8 cellular contexts compared by ENCODE assay signal in genomic region chr16:87636050-87636684, GRCh38. TPM values are rescaled to one million over a fixed set of nuclear protein-coding genes. Genes with fewer than 3 reads are reported as not detected.
DNase-seq lines count a peak whose midpoint lies in the region; ATAC-seq and TF ChIP-seq lines count a peak whose summit lies in the region.

No MANE protein-coding gene starts in this region.

- no peak for TF ChIP-seq POLR2A in suprapubic skin (IDR thresholded peaks at IDR 0.05)

- TF ChIP-seq CTCF in DND-41 (IDR thresholded peaks at IDR 0.05; ENCODE audit: borderline replicate concordance, extremely low read depth, low read length, poor library complexity, severe bottlenecking) = peak; percentile 67
- TF ChIP-seq CTCF in LNCAP (IDR thresholded peaks at IDR 0.05) = peak; percentile 72
- TF ChIP-seq CTCF in omental fat pad (IDR thresholded peaks at IDR 0.05) = no peak
- peak; percentile 56 to 72 for TF ChIP-seq CTCF in suprapubic skin (IDR thresholded peaks at IDR 0.05)

- no peak overlapping the region for H3K9ac ChIP-seq in DND-41 (ENCODE audit: low read depth, low read length)

- no peaks in the 10 kb centered on the region for H3K9me3 Mint-ChIP-seq in activated T-helper 2 cell treated with anti-CD3 and anti-CD28 coated beads, Interferon-gamma antibody, Interleukin-2, Interleukin-4, amounts not matched to agents 10 μg/mL and 5 μg/mL and 100 μg/mL, durations not matched to agents 14 hours and 24 hours and 36 hours

- H3K9me3 ChIP-seq in DND-41 (ENCODE audit: insufficient read depth, low read length, severe bottlenecking) = peaks cover 3% of the 10 kb centered on the region
- H3K9me3 ChIP-seq in suprapubic skin = no peaks in the 10 kb centered on the region

- no peak overlapping the region for H2AFZ ChIP-seq in DND-41 (ENCODE audit: low read depth, low read length)

- no peaks in the 10 kb centered on the region for H4K20me1 ChIP-seq in DND-41 (ENCODE audit: insufficient read depth, low read length)

- TF ChIP-seq EP300 in suprapubic skin (IDR thresholded peaks at IDR 0.05) = no peak

- H3K27me3 ChIP-seq in DND-41 (ENCODE audit: insufficient read depth, low read length, poor library complexity) (peaks cover 9% of the 10 kb centered on the region), suprapubic skin (peaks cover 25% of the 10 kb centered on the region)

- H3K79me2 ChIP-seq in DND-41 (ENCODE audit: insufficient read depth, low read length) = no peaks in the 10 kb centered on the region

- H3K27ac ChIP-seq in DND-41 (ENCODE audit: low read length) (no peak overlapping the region), suprapubic skin (no peak overlapping the region)

- H3K4me2 ChIP-seq in DND-41 (ENCODE audit: insufficient read depth, low read length) = no peak overlapping the region

- 0 out of 2 replicates have a peak, but pooled peaks cover 3% of the 10 kb centered on the region for H3K4me1 ChIP-seq in DND-41 (ENCODE audit: insufficient read depth, low read length)
- peaks cover 16% of the 10 kb centered on the region for H3K4me1 ChIP-seq in suprapubic skin

- no peaks in the 10 kb centered on the region for H3K36me3 Mint-ChIP-seq in activated T-helper 2 cell treated with anti-CD3 and anti-CD28 coated beads, Interferon-gamma antibody, Interleukin-2, Interleukin-4, amounts not matched to agents 10 μg/mL and 5 μg/mL and 100 μg/mL, durations not matched to agents 14 hours and 24 hours and 36 hours (ENCODE audit: low read depth)

- H3K36me3 ChIP-seq in DND-41 (ENCODE audit: insufficient read depth, low read length) = no peaks in the 10 kb centered on the region
- no peaks in the 10 kb centered on the region for H3K36me3 ChIP-seq in suprapubic skin

- DNase-seq in DND-41 (peak; percentile 68), SHP77 treated with DMSO at 0.1 percent for 48 hours (lab: John Stamatoyannopoulos, UW) (peak; percentile 60), fibroblast of the conjunctiva (ENCODE audit: low read depth) (peak; percentile 57), omental fat pad (ENCODE audit: low spot score) (peak; percentile 59), suprapubic skin (ENCODE audit: low spot score in 2 of 2) (peak; percentile 85 to 88)
- DNase-seq in activated T-helper 2 cell treated with anti-CD3 and anti-CD28 coated beads, Interferon-gamma antibody, Interleukin-2, Interleukin-4, amounts not matched to agents 10 μg/mL and 5 μg/mL and 100 μg/mL, durations not matched to agents 14 hours and 24 hours and 36 hours (ENCODE audit: low spot score) = peak; percentile 62

- H3K27ac Mint-ChIP-seq in activated T-helper 2 cell treated with anti-CD3 and anti-CD28 coated beads, Interferon-gamma antibody, Interleukin-2, Interleukin-4, amounts not matched to agents 10 μg/mL and 5 μg/mL and 100 μg/mL, durations not matched to agents 14 hours and 24 hours and 36 hours = no peak overlapping the region

- peaks cover 7% of the 10 kb centered on the region for H3K4me1 Mint-ChIP-seq in activated T-helper 2 cell treated with anti-CD3 and anti-CD28 coated beads, Interferon-gamma antibody, Interleukin-2, Interleukin-4, amounts not matched to agents 10 μg/mL and 5 μg/mL and 100 μg/mL, durations not matched to agents 14 hours and 24 hours and 36 hours (ENCODE audit: low read depth)

- intact Hi-C loops in activated T-helper 2 cell treated with anti-CD3 and anti-CD28 coated beads, Interferon-gamma antibody, Interleukin-2, Interleukin-4, amounts not matched to agents 10 μg/mL and 5 μg/mL and 100 μg/mL, durations not matched to agents 14 hours and 24 hours and 36 hours (cut with micrococcal nuclease) = loop anchor here (5.0 to 10.0 kb wide), 3 partner anchors 84 to 311 kb away; no protein-coding TSS in a partner anchor

- H3K4me3 Mint-ChIP-seq in activated T-helper 2 cell treated with anti-CD3 and anti-CD28 coated beads, Interferon-gamma antibody, Interleukin-2, Interleukin-4, amounts not matched to agents 10 μg/mL and 5 μg/mL and 100 μg/mL, durations not matched to agents 14 hours and 24 hours and 36 hours (ENCODE audit: low read depth) = peak overlapping the region; percentile 30

- peaks cover 10% of the 10 kb centered on the region for H3K27me3 Mint-ChIP-seq in activated T-helper 2 cell treated with anti-CD3 and anti-CD28 coated beads, Interferon-gamma antibody, Interleukin-2, Interleukin-4, amounts not matched to agents 10 μg/mL and 5 μg/mL and 100 μg/mL, durations not matched to agents 14 hours and 24 hours and 36 hours (ENCODE audit: low read depth)

- H3K4me3 ChIP-seq in DND-41 (ENCODE audit: low read depth in 1 of 2, low read length in 2 of 2) = no peak overlapping the region
- peak overlapping the region; percentile 17 for H3K4me3 ChIP-seq in suprapubic skin

- no CpG with 5 or more reads among the region's 31 CpGs for WGBS in suprapubic skin

- ATAC-seq in DND-41 (ENCODE audit: insufficient read depth, low read depth) = peak; percentile 85
- ATAC-seq in omental fat pad (ENCODE audit: low FRiP score) = peak; percentile 81
- ATAC-seq in HG03095 (IDR thresholded peaks at IDR 0.05; ENCODE audit: unreplicated experiment) = no peak

RNA-seq across cellular contexts. Expression of gene JPH3, which starts 33.9 kb away (rescaled TPM):
- 0.11 and 0.16 TPM in 2 replicates for total RNA-seq in activated T-helper 2 cell treated with anti-CD3 and anti-CD28 coated beads, Interferon-gamma antibody, Interleukin-2, Interleukin-4, amounts not matched to agents 10 μg/mL and 5 μg/mL and 100 μg/mL, durations not matched to agents 14 hours and 24 hours and 36 hours
- under 1 TPM in 1 of 4 donors, not detected in 3; 0.32 TPM for total RNA-seq in omental fat pad
- total RNA-seq in suprapubic skin = not detected

Comparison
In these comparisons a context has a peak if more than half of its experiments do, and no peak if none do; other contexts are left out.
1. CTCF ChIP-seq: peak in DND-41 (single experiment), LNCAP (single experiment) and suprapubic skin (2 of 2); none in omental fat pad (0 of 3).
2. Peak in every context shown above with its lines, with median percentiles within 50 percentile points of each other: DNase-seq.